ENCODE assay signal across 8 cellular contexts in genomic region chr1:203271018-203271743, GRCh38.
A peak's percentile ranks its signal among the peaks of the same experiment; 100 is the strongest.
DNase-seq lines count a peak whose midpoint lies in the region; TF ChIP-seq lines count a peak whose summit lies in the region.

No MANE protein-coding gene starts in this region.

- peak overlapping the region; percentile 29 for H2AFZ ChIP-seq in parathyroid adenoma

- no peaks in the 10 kb centered on the region for H3K79me2 ChIP-seq in parathyroid adenoma

- TF ChIP-seq CTCF in GM20000 (IDR thresholded peaks at IDR 0.05; ENCODE audit: extremely low read depth, missing control alignments) (no peak), fibroblast of pulmonary artery (IDR thresholded peaks at IDR 0.05; ENCODE audit: low read length, missing control alignments) (no peak), parathyroid adenoma (IDR thresholded peaks at IDR 0.05) (no peak)

- no peak overlapping the region for H3K27ac ChIP-seq in parathyroid adenoma

- H3K4me2 ChIP-seq in parathyroid adenoma (ENCODE audit: low read length): no peak overlapping the region

- H3K9me3 ChIP-seq in parathyroid adenoma (ENCODE audit: control insufficient read depth, low read length): no peaks in the 10 kb centered on the region

- no peak overlapping the region for H3K4me3 ChIP-seq in fibroblast of pulmonary artery (replicated peaks; ENCODE audit: low read depth, low read length)
- no peak overlapping the region for H3K4me3 ChIP-seq in parathyroid adenoma (ENCODE audit: low read depth, low read length)

- no peak overlapping the region for H3K9ac ChIP-seq in parathyroid adenoma

- no peaks in the 10 kb centered on the region for H3K27me3 ChIP-seq in parathyroid adenoma (ENCODE audit: control insufficient read depth, insufficient read depth, low read length)

- DNase-seq in AG20443 (ENCODE audit: low spot score) (peak; percentile 58), GM20000 (ENCODE audit: low spot score) (peak; percentile 70), NCI-H82 treated with DMSO at 0.1 percent for 48 hours (lab: John Stamatoyannopoulos, UW; ENCODE audit: unreplicated experiment) (peak; percentile 88), fibroblast of pulmonary artery (ENCODE audit: low read depth) (peak; percentile 82), COLO668 (lab: John Stamatoyannopoulos, UW; ENCODE audit: unreplicated experiment) (no peak), NCI-H1930 (lab: John Stamatoyannopoulos, UW) (no peak)
- peak; percentile 64 for DNase-seq in activated CD8-positive, alpha-beta memory T cell treated with anti-CD3 and anti-CD28 coated beads, Interleukin-2, amount 50 U/mL, for 4 hours

- H3K4me1 ChIP-seq in parathyroid adenoma: no peaks in the 10 kb centered on the region

- H3K36me3 ChIP-seq in parathyroid adenoma (ENCODE audit: control insufficient read depth, insufficient read depth, low read length): no peaks in the 10 kb centered on the region

Comparison
In these comparisons a context has a peak if more than half of its experiments do, and no peak if none do; other contexts are left out.
1. DNase-seq: peak in AG20443 (single experiment), GM20000 (single experiment), NCI-H82 treated with DMSO at 0.1 percent for 48 hours (single experiment), activated CD8-positive, alpha-beta memory T cell treated with anti-CD3 and anti-CD28 coated beads, Interleukin-2, amount 50 U/mL, for 4 hours (single experiment) and fibroblast of pulmonary artery (single experiment); none in COLO668 (single experiment) and NCI-H1930 (0 of 2).